Comparison of ENCODE assay signal across 19 cellular contexts in the genomic region with DNA sequence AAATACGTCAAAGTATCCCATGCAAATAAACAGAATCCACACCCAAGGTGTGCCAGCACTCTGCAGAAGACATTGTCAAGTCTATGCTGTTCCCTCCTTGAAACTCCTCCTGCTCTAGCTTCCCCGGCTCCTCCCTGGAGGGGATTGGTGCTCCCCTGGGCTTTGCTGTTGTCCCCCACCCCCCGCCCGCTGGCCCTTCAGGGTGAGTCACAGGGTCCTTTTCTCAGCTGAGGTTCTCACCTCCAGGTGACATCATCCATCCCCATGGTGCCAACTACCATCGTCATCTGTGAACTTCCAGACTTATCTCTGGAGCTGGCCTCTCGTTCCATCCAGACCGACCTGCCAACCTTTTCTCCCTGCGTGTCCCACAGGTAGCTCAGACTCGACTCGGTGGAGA.
A peak's percentile ranks its signal among the peaks of the same experiment; 100 is the strongest.
DNase-seq lines count a peak whose midpoint lies in the region; ATAC-seq, FAIRE-seq and TF ChIP-seq lines count a peak whose summit lies in the region.
"Had no signal": no experiment of that assay in that cellular context is flagged by ENCODE, and none has a peak within 500 bp of the region (broad histone marks: within the 10 kb centered on the region; RNA-seq: fewer than 3 reads in every experiment).

No MANE protein-coding gene starts in this region.

- H3K18ac ChIP-seq in mesendoderm (ENCODE audit: low read length), result no peak overlapping the region

- H3K4me1 ChIP-seq in K562 (replicated peaks in 1 of 2; ENCODE audit: control insufficient read depth in 2 of 2, insufficient read depth in 2 of 2, low read length in 2 of 2), result no peaks in the 10 kb centered on the region
- no peaks in the 10 kb centered on the region for H3K4me1 ChIP-seq in mesendoderm (ENCODE audit: control insufficient read depth, low read depth, low read length)

- ATAC-seq in activated naive CD8-positive, alpha-beta T cell treated with anti-CD3 and anti-CD28 coated beads, Interleukin-2, amount 10 ng/mL, durations not matched to agents 7 days and 5 days (ENCODE audit: low read depth), result no peak
- no peak for ATAC-seq in K562
- ATAC-seq in HG02588 (IDR thresholded peaks at IDR 0.05; ENCODE audit: unreplicated experiment), result no peak
- ATAC-seq: CD8-positive, alpha-beta T cell; HCT116 had no signal

- in situ Hi-C loops in K562 (cut with MboI), result no loop called here

- H2BK120ac ChIP-seq in mesendoderm (ENCODE audit: low read depth, low read length), result no peak overlapping the region

- H3K27me3 ChIP-seq in K562 (ENCODE audit: control insufficient read depth in 2 of 2, insufficient read depth in 2 of 2, low read length in 2 of 2) (peaks cover 18 to 38% of the 10 kb centered on the region in 2 experiments; a peak in 4 of 5 replicates), mesendoderm (ENCODE audit: insufficient read depth, low read length, poor library complexity) (no peaks in the 10 kb centered on the region)
- H3K27me3 ChIP-seq: BLaER1 treated with 17β-estradiol and CSF1 and Interleukin-3, amounts not matched to agents 10 nM and 100 nM had no signal

- no TSS peak for BruUV-seq in K562 (replicated peaks; lab: Mats Ljungman, UMichigan)

- no peak overlapping the region for H3K56ac ChIP-seq in mesendoderm (ENCODE audit: low read length)

- CTCF ChIA-PET in K562 (lab: Yijun Ruan, JAX; ENCODE audit: low intra/inter-chr PET ratio), result no interaction called here

- H3K9me3 Mint-ChIP-seq in activated naive CD8-positive, alpha-beta T cell treated with anti-CD3 and anti-CD28 coated beads, Interleukin-2, amount 10 ng/mL, durations not matched to agents 7 days and 5 days, result no peaks in the 10 kb centered on the region
- no peaks in the 10 kb centered on the region for H3K9me3 Mint-ChIP-seq in activated naive CD8-positive, alpha-beta T cell treated with anti-CD3 and anti-CD28 coated beads for 36 hours
- H3K9me3 Mint-ChIP-seq: CD8-positive, alpha-beta T cell had no signal

- intact Hi-C loops in K562 (cut with micrococcal nuclease), result no loop called here

- H3K4me1 Mint-ChIP-seq in activated naive CD8-positive, alpha-beta T cell treated with anti-CD3 and anti-CD28 coated beads, Interleukin-2, amount 10 ng/mL, durations not matched to agents 7 days and 5 days, result peaks cover 16% of the 10 kb centered on the region
- peaks cover 11% of the 10 kb centered on the region for H3K4me1 Mint-ChIP-seq in activated naive CD8-positive, alpha-beta T cell treated with anti-CD3 and anti-CD28 coated beads for 36 hours
- H3K4me1 Mint-ChIP-seq: B cell had no signal

- H3K79me1 ChIP-seq in mesendoderm (ENCODE audit: low read length), result no peaks in the 10 kb centered on the region

- no peak overlapping the region for H3K4ac ChIP-seq in mesendoderm (ENCODE audit: low read depth, low read length)

- no peak for TF ChIP-seq EP300 in K562 (IDR thresholded peaks at IDR 0.05; ENCODE audit: low read length)

- 8% methylated on average over 9 of the region's 10 CpGs for WGBS in K562 (ENCODE audit: insufficient coverage, low coverage, missing lambda C conversion rate)
- WGBS in mesendoderm (ENCODE audit: extremely low coverage, insufficient coverage, low lambda C conversion rate), result no CpG with 5 or more reads among the region's 10 CpGs

- no peaks in the 10 kb centered on the region for H4K20me1 ChIP-seq in K562 (replicated peaks; ENCODE audit: control insufficient read depth, insufficient read depth, low read length)
- H4K20me1 ChIP-seq: BLaER1 treated with 17β-estradiol and CSF1 and Interleukin-3, amounts not matched to agents 10 nM and 100 nM had no signal

- TF ChIP-seq POLR2A in K562 (conservative IDR thresholded peaks at IDR 0.05), result no peak

- H2AFZ ChIP-seq in K562 (ENCODE audit: low read depth, low read length), result no peak overlapping the region

- H3K4me2 ChIP-seq in K562 (ENCODE audit: insufficient read depth, low read length), result no peak overlapping the region
- no peak overlapping the region for H3K4me2 ChIP-seq in mesendoderm (ENCODE audit: low read length)
- H3K4me2 ChIP-seq: BLaER1 treated with 17β-estradiol and CSF1 and Interleukin-3, amounts not matched to agents 10 nM and 100 nM had no signal

- no peak overlapping the region for H4K8ac ChIP-seq in mesendoderm (ENCODE audit: low read depth, low read length)

- H2AK5ac ChIP-seq in mesendoderm (ENCODE audit: low read length), result no peak overlapping the region

- H3K9ac ChIP-seq in K562 (ENCODE audit: insufficient read depth in 1 of 2, low read depth in 2 of 2, low read length in 2 of 2) (no peak overlapping the region), mesendoderm (ENCODE audit: low read length) (no peak overlapping the region)
- H3K9ac ChIP-seq: BLaER1 treated with 17β-estradiol and CSF1 and Interleukin-3, amounts not matched to agents 10 nM and 100 nM had no signal

- H3K9me1 ChIP-seq in K562 (ENCODE audit: control insufficient read depth, insufficient read depth, low read length), result no peaks in the 10 kb centered on the region

- H3K4me3 Mint-ChIP-seq in activated naive CD8-positive, alpha-beta T cell treated with anti-CD3 and anti-CD28 coated beads, Interleukin-2, amount 10 ng/mL, durations not matched to agents 7 days and 5 days, result no peak overlapping the region
- no peak overlapping the region for H3K4me3 Mint-ChIP-seq in activated naive CD8-positive, alpha-beta T cell treated with anti-CD3 and anti-CD28 coated beads for 36 hours
- H3K4me3 Mint-ChIP-seq: B cell; CD8-positive, alpha-beta T cell had no signal

- H4K5ac ChIP-seq in mesendoderm (ENCODE audit: low read length), result no peak overlapping the region

- H2BK15ac ChIP-seq in mesendoderm (replicated peaks; ENCODE audit: low read depth), result no peak overlapping the region

- DNase-seq in activated naive CD8-positive, alpha-beta T cell treated with anti-CD3 and anti-CD28 coated beads, Interleukin-2, amount 10 ng/mL, durations not matched to agents 7 days and 5 days, result no peak
- DNase-seq in activated naive CD8-positive, alpha-beta T cell treated with anti-CD3 and anti-CD28 coated beads for 36 hours, result no peak
- DNase-seq in K562 (ENCODE audit: extremely low read depth in 1 of 4, low spot score in 3 of 4) (no peak), mesendoderm (peak; percentile 40), urothelium cell line (ENCODE audit: low spot score) (peak; percentile 44), cerebellum (ENCODE audit: low spot score) (no peak), dedifferentiated amniotic fluid mesenchymal stem cell (ENCODE audit: extremely low spot score) (no peak)
- DNase-seq: Calu3, DMS53, DND-41, GOT3, H7 had no signal

- peaks cover 1% of the 10 kb centered on the region for H3K27me3 Mint-ChIP-seq in activated naive CD8-positive, alpha-beta T cell treated with anti-CD3 and anti-CD28 coated beads, Interleukin-2, amount 10 ng/mL, durations not matched to agents 7 days and 5 days
- H3K27me3 Mint-ChIP-seq in activated naive CD8-positive, alpha-beta T cell treated with anti-CD3 and anti-CD28 coated beads for 36 hours, result no peaks in the 10 kb centered on the region

- FAIRE-seq in K562 (lab: Jason Lieb, UNC) (no peak), urothelium cell line (lab: Jason Lieb, UNC) (no peak)
- FAIRE-seq: G401.6 had no signal

- H3K4me3 ChIP-seq in K562 (no peak overlapping the region), mesendoderm (ENCODE audit: low read length) (no peak overlapping the region)
- H3K4me3 ChIP-seq: BLaER1 treated with 17β-estradiol and CSF1 and Interleukin-3, amounts not matched to agents 10 nM and 100 nM had no signal

- H3K79me2 ChIP-seq in K562 (ENCODE audit: control insufficient read depth, insufficient read depth, low read length) (no peaks in the 10 kb centered on the region), mesendoderm (ENCODE audit: control insufficient read depth, insufficient read depth, low read length) (no peaks in the 10 kb centered on the region)

- no peak overlapping the region for H2BK5ac ChIP-seq in mesendoderm (ENCODE audit: low read length)

- no peaks in the 10 kb centered on the region for H3K9me3 ChIP-seq in K562 (replicated peaks; ENCODE audit: control insufficient read depth, insufficient read depth, low read depth, low read length)
- H3K9me3 ChIP-seq: BLaER1 treated with 17β-estradiol and CSF1 and Interleukin-3, amounts not matched to agents 10 nM and 100 nM had no signal

- TF ChIP-seq RAD21 in K562 (CRISPR knock-in tag; conservative IDR thresholded peaks at IDR 0.05 in 1 of 2, IDR thresholded peaks at IDR 0.05 in 1 of 2), result no peak

- no peak overlapping the region for H3K27ac ChIP-seq in K562 (ENCODE audit: extremely low read depth, low read depth, low read length)
- no peak overlapping the region for H3K27ac ChIP-seq in mesendoderm (ENCODE audit: low read depth, low read length)
- H3K27ac ChIP-seq: BLaER1 treated with 17β-estradiol and CSF1 and Interleukin-3, amounts not matched to agents 10 nM and 100 nM; HL-60 had no signal

- POLR2A ChIA-PET in activated naive CD8-positive, alpha-beta T cell treated with anti-CD3 and anti-CD28 coated beads, Interleukin-2, amount 10 ng/mL, durations not matched to agents 7 days and 5 days (lab: Charles Lee), result no interaction called here
- POLR2A ChIA-PET in K562 (lab: Yijun Ruan, JAX), result interaction anchor here (0.6 to 0.7 kb wide), 2 partner anchors 9 to 715 kb away, joined by 3 to 6 read pairs; no protein-coding TSS in a partner anchor

- no peaks in the 10 kb centered on the region for H3K36me3 ChIP-seq in K562 (ENCODE audit: control insufficient read depth, insufficient read depth, low read length)
- H3K36me3 ChIP-seq in mesendoderm (ENCODE audit: control insufficient read depth, insufficient read depth, low read length), result no peaks in the 10 kb centered on the region
- H3K36me3 ChIP-seq: BLaER1 treated with 17β-estradiol and CSF1 and Interleukin-3, amounts not matched to agents 10 nM and 100 nM had no signal

- no peak overlapping the region for H3K23ac ChIP-seq in mesendoderm (ENCODE audit: low read length)

- H3K27ac Mint-ChIP-seq in activated naive CD8-positive, alpha-beta T cell treated with anti-CD3 and anti-CD28 coated beads, Interleukin-2, amount 10 ng/mL, durations not matched to agents 7 days and 5 days, result peak overlapping the region; percentile 34
- no peak overlapping the region for H3K27ac Mint-ChIP-seq in activated naive CD8-positive, alpha-beta T cell treated with anti-CD3 and anti-CD28 coated beads for 36 hours
- H3K27ac Mint-ChIP-seq: B cell; CD8-positive, alpha-beta T cell had no signal

- no peak for TF ChIP-seq CTCF in K562 (IDR thresholded peaks at IDR 0.05 in 2 of 3, conservative IDR thresholded peaks at IDR 0.05 in 1 of 3; ENCODE audit: insufficient read depth in 2 of 3, low read depth in 1 of 3, low read length in 3 of 3)

- H3K36me3 Mint-ChIP-seq in activated naive CD8-positive, alpha-beta T cell treated with anti-CD3 and anti-CD28 coated beads, Interleukin-2, amount 10 ng/mL, durations not matched to agents 7 days and 5 days, result no peaks in the 10 kb centered on the region
- no peaks in the 10 kb centered on the region for H3K36me3 Mint-ChIP-seq in activated naive CD8-positive, alpha-beta T cell treated with anti-CD3 and anti-CD28 coated beads for 36 hours
- H3K36me3 Mint-ChIP-seq: CD8-positive, alpha-beta T cell had no signal

Comparison
In these comparisons a context has a peak if more than half of its experiments do, and no peak if none do; other contexts are left out.
1. DNase-seq: peak in mesendoderm (single experiment) and urothelium cell line (single experiment); none in activated naive CD8-positive, alpha-beta T cell treated with anti-CD3 and anti-CD28 coated beads, Interleukin-2, amount 10 ng/mL, durations not matched to agents 7 days and 5 days (single experiment), activated naive CD8-positive, alpha-beta T cell treated with anti-CD3 and anti-CD28 coated beads for 36 hours (single experiment), K562 (0 of 4), cerebellum (single experiment) and dedifferentiated amniotic fluid mesenchymal stem cell (single experiment).